10 cellular contexts compared by ENCODE assay signal in the genomic region with DNA sequence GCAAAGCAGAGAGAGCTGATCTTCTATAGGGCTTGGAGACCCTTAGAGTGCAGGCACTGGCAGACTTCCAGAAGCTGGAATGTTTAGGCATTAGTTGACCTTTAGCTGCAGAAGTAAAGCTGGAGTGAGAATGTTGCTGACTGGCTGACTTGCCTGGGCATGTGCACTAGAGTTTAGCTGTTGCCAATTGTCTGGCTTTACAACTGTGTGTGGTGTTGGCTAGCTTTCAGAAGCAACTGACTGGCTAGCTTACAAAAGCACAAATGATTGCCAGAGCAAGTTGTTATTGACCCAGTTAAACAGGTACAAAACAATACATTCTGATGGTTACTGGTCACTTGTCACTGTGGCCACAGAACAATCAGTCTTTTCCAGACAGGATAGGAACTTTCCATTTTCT. TPM values are rescaled to one million over a fixed set of nuclear protein-coding genes. Genes with fewer than 3 reads are reported as not detected.
A peak's percentile ranks its signal among the peaks of the same experiment; 100 is the strongest.
DNase-seq lines count a peak whose midpoint lies in the region; FAIRE-seq and TF ChIP-seq lines count a peak whose summit lies in the region.
"Had no signal": no experiment of that assay in that cellular context is flagged by ENCODE, and none has a peak within 500 bp of the region (broad histone marks: within the 10 kb centered on the region; RNA-seq: fewer than 3 reads in every experiment).

No MANE protein-coding gene starts in this region.

- H3K27me3 Mint-ChIP-seq in H9 (ENCODE audit: low read depth) (peaks cover 60% of the 10 kb centered on the region), glutamatergic neuron (ENCODE audit: unreplicated experiment) (no peaks in the 10 kb centered on the region)

- FAIRE-seq in bronchial epithelial cell (lab: Jason Lieb, UNC) (no peak), GM12891 (lab: Jason Lieb, UNC) (no peak)
- FAIRE-seq: small intestine had no signal

- H3K56ac ChIP-seq in H9 (ENCODE audit: insufficient read length, low read depth, low read length), result no peak overlapping the region

- no peak overlapping the region for H3K4ac ChIP-seq in H9 (ENCODE audit: low read depth, low read length)

- H3K36me3 ChIP-seq in bronchial epithelial cell (ENCODE audit: control insufficient read depth, insufficient read depth, low read length) (no peaks in the 10 kb centered on the region), subcutaneous abdominal adipose tissue (ENCODE audit: control insufficient read depth in 5 of 5, insufficient read depth in 5 of 5, low read length in 5 of 5) (no peaks in the 10 kb centered on the region), PC-9 (ENCODE audit: low read depth) (no peaks in the 10 kb centered on the region)

- no peak for TF ChIP-seq CTCF in LNCaP clone FGC (IDR thresholded peaks at IDR 0.05; ENCODE audit: control insufficient read depth, extremely low read depth, insufficient read depth)
- no peak for TF ChIP-seq CTCF in bronchial epithelial cell (IDR thresholded peaks at IDR 0.05; ENCODE audit: insufficient read depth, low read length, severe bottlenecking)
- no peak for TF ChIP-seq CTCF in H9 (conservative IDR thresholded peaks at IDR 0.05)
- no peak for TF ChIP-seq CTCF in glutamatergic neuron (IDR thresholded peaks at IDR 0.05; ENCODE audit: partially characterized antibody, unreplicated experiment)
- no peak for TF ChIP-seq CTCF in PC-9 (conservative IDR thresholded peaks at IDR 0.05)

- H3K9me3 Mint-ChIP-seq in H9 (peaks cover 0 to 3% of the 10 kb centered on the region in 2 experiments; a peak in 1 of 5 replicates), glutamatergic neuron (ENCODE audit: unreplicated experiment) (no peaks in the 10 kb centered on the region)

- peaks cover 0 to 12% of the 10 kb centered on the region in 2 experiments; a peak in 1 of 4 replicates for H3K4me1 Mint-ChIP-seq in H9
- H3K4me1 Mint-ChIP-seq in glutamatergic neuron (ENCODE audit: low read depth, unreplicated experiment), result no peaks in the 10 kb centered on the region

- H3K4me1 ChIP-seq in subcutaneous abdominal adipose tissue (ENCODE audit: control insufficient read depth in 5 of 5, insufficient read depth in 5 of 5, low read length in 5 of 5) (peaks cover 3 to 19% (median 14%) of the 10 kb centered on the region in 5 donors), H9 (ENCODE audit: insufficient read depth, low read length) (no peaks in the 10 kb centered on the region), PC-9 (replicated peaks; ENCODE audit: insufficient read depth) (no peaks in the 10 kb centered on the region)

- no peak overlapping the region for H2BK15ac ChIP-seq in H9 (ENCODE audit: low read depth, low read length)

- POLR2A ChIA-PET in PC-9 (lab: Charles Lee; ENCODE audit: unreplicated experiment), result no interaction called here

- no peak overlapping the region for H3K18ac ChIP-seq in H9 (ENCODE audit: insufficient read length, low read depth, low read length)

- no peaks in the 10 kb centered on the region for H3K79me1 ChIP-seq in H9 (ENCODE audit: insufficient read depth, low read depth, low read length, poor library complexity, severe bottlenecking)

- H3K27ac Mint-ChIP-seq in H9 (no peak overlapping the region), glutamatergic neuron (ENCODE audit: unreplicated experiment) (no peak overlapping the region)

- H4K20me1 ChIP-seq in H9 (ENCODE audit: control insufficient read depth, insufficient read depth, insufficient read length), result no peaks in the 10 kb centered on the region
- H4K20me1 ChIP-seq in PC-9 (ENCODE audit: insufficient read depth), result no peaks in the 10 kb centered on the region

- H3K27ac ChIP-seq in subcutaneous abdominal adipose tissue (ENCODE audit: low read depth, low read length) (peak overlapping the region; percentile 39), H9 (ENCODE audit: insufficient read length, low read depth, low read length) (no peak overlapping the region), PC-9 (no peak overlapping the region)
- H3K27ac ChIP-seq: KMS-11 had no signal

- no peak overlapping the region for H2AK5ac ChIP-seq in H9 (ENCODE audit: insufficient read length, low read length)

- H3K23ac ChIP-seq in H9 (ENCODE audit: insufficient read length, low read depth, low read length), result no peak overlapping the region

- DNase-seq in LNCaP clone FGC (ENCODE audit: low read depth) (peak; percentile 96), bronchial epithelial cell (ENCODE audit: low read depth) (peak; percentile 90), kidney tubule cell (ENCODE audit: low spot score) (peak; percentile 32), H9 (no peak), GM12891 (ENCODE audit: insufficient read length, low spot score) (no peak), glutamatergic neuron (no peak), PC-9 (no peak)

- no peak overlapping the region for H3T11ph ChIP-seq in H9 (ENCODE audit: low read length)

- H4K91ac ChIP-seq in H9 (ENCODE audit: insufficient read length, low read depth, low read length), result no peak overlapping the region

- TF ChIP-seq POLR2A in GM12891 (IDR thresholded peaks at IDR 0.05; ENCODE audit: low read depth, low read length), result no peak

- no peak overlapping the region for H2BK12ac ChIP-seq in H9 (ENCODE audit: insufficient read length, low read depth, low read length)

- H2AFZ ChIP-seq in H9 (ENCODE audit: low read length) (no peak overlapping the region), PC-9 (no peak overlapping the region)

- no peak overlapping the region for H4K8ac ChIP-seq in H9 (replicated peaks; ENCODE audit: insufficient read length, low read depth, low read length)

- no peaks in the 10 kb centered on the region for H3K79me2 ChIP-seq in H9 (ENCODE audit: insufficient read depth, low read length)
- no peaks in the 10 kb centered on the region for H3K79me2 ChIP-seq in PC-9 (ENCODE audit: low read depth)

- H3K27me3 ChIP-seq in bronchial epithelial cell (ENCODE audit: control insufficient read depth, insufficient read depth, low read length), result no peaks in the 10 kb centered on the region
- no peaks in the 10 kb centered on the region for H3K27me3 ChIP-seq in subcutaneous abdominal adipose tissue (ENCODE audit: control insufficient read depth in 5 of 5, insufficient read depth in 4 of 5, low read length in 5 of 5)
- H3K27me3 ChIP-seq in H9 (ENCODE audit: insufficient read depth, low read length), result peaks cover 10% of the 10 kb centered on the region; the same call in 1 of the 2 replicates
- H3K27me3 ChIP-seq in PC-9 (ENCODE audit: insufficient read depth, low read depth), result no peaks in the 10 kb centered on the region

- no peak overlapping the region for H3K4me2 ChIP-seq in H9 (ENCODE audit: insufficient read depth, insufficient read length, low read length)
- no peak overlapping the region for H3K4me2 ChIP-seq in PC-9
- H3K4me2 ChIP-seq: KMS-11 had no signal

- no peak overlapping the region for H2BK5ac ChIP-seq in H9 (ENCODE audit: insufficient read length, low read length)

- no peaks in the 10 kb centered on the region for H3K23me2 ChIP-seq in H9 (ENCODE audit: insufficient read length, low read depth, low read length, poor library complexity, severe bottlenecking)

- H3K4me3 Mint-ChIP-seq in H9 (no peak overlapping the region), glutamatergic neuron (ENCODE audit: unreplicated experiment) (no peak overlapping the region)

- no peak overlapping the region for H4K5ac ChIP-seq in H9 (ENCODE audit: insufficient read length, low read depth, low read length)

- intact Hi-C loops in PC-9 (cut with micrococcal nuclease; ENCODE audit: unreplicated experiment), result no loop called here

- no peak overlapping the region for H3K4me3 ChIP-seq in LNCaP clone FGC (ENCODE audit: low read depth, low read length)
- no peak overlapping the region for H3K4me3 ChIP-seq in bronchial epithelial cell (ENCODE audit: low read depth, low read length)
- H3K4me3 ChIP-seq in subcutaneous abdominal adipose tissue (ENCODE audit: low read depth in 1 of 5, low read length in 5 of 5), result no peak overlapping the region
- no peak overlapping the region for H3K4me3 ChIP-seq in PC-9

- H2BK120ac ChIP-seq in H9 (ENCODE audit: low read depth, low read length, poor library complexity, severe bottlenecking), result no peak overlapping the region

- no peaks in the 10 kb centered on the region for H3K9me2 ChIP-seq in PC-9 (ENCODE audit: insufficient read depth)

- H3K14ac ChIP-seq in H9 (ENCODE audit: insufficient read depth, low read length), result no peak overlapping the region

- no peaks in the 10 kb centered on the region for H3K9me3 ChIP-seq in subcutaneous abdominal adipose tissue (ENCODE audit: control insufficient read depth in 5 of 5, low read length in 5 of 5)
- no peaks in the 10 kb centered on the region for H3K9me3 ChIP-seq in H9 (ENCODE audit: control insufficient read depth, low read depth, low read length)
- H3K9me3 ChIP-seq in PC-9 (ENCODE audit: insufficient read depth, low read depth), result no peaks in the 10 kb centered on the region

- no peak overlapping the region for H2BK20ac ChIP-seq in H9 (ENCODE audit: low read depth, low read length, poor library complexity, severe bottlenecking)

- BruUV-seq in PC-9 (replicated peaks; lab: Mats Ljungman, UMichigan), result no TSS peak

- H3K9ac ChIP-seq in subcutaneous abdominal adipose tissue (ENCODE audit: low read length in 5 of 5) (peak overlapping the region in 1 of 5 donors; percentile 38), H9 (ENCODE audit: extremely low read depth, insufficient read length, low read length) (no peak overlapping the region)
- H3K9ac ChIP-seq: KMS-11 had no signal

- H3F3A ChIP-seq in PC-9 (ENCODE audit: insufficient read depth, low read depth), result no peaks in the 10 kb centered on the region

- no peaks in the 10 kb centered on the region for H3K36me3 Mint-ChIP-seq in H9 (ENCODE audit: insufficient read depth in 1 of 3, low read depth in 3 of 3)
- H3K36me3 Mint-ChIP-seq in glutamatergic neuron (ENCODE audit: unreplicated experiment), result no peaks in the 10 kb centered on the region

- CTCF ChIA-PET in PC-9 (lab: Charles Lee), result no interaction called here

TF ChIP-seq in GM12891, 5 proteins besides CTCF, POLR2A, EP300 and RAD21:
- TF ChIP-seq TAF1 (IDR thresholded peaks at IDR 0.05; ENCODE audit: low read depth, low read length), result no peak
- TF ChIP-seq PAX5 (IDR thresholded peaks at IDR 0.05; ENCODE audit: insufficient read depth, low read length, severe bottlenecking), result no peak
- TF ChIP-seq SPI1 (IDR thresholded peaks at IDR 0.05; ENCODE audit: low read depth, low read length), result no peak
- no peak for TF ChIP-seq POLR2AphosphoS5 (IDR thresholded peaks at IDR 0.05; ENCODE audit: low read depth, low read length)
- TF ChIP-seq POU2F2 (IDR thresholded peaks at IDR 0.05; ENCODE audit: low read depth, low read length), result no peak
TF ChIP-seq in GM12891: peak in this region for 0.

RNA-seq across cellular contexts. Expression of a gene that starts 25.1 kb away (rescaled TPM):
- total RNA-seq in bronchial epithelial cell (under 0.01 TPM in 1 of 2 replicates, not detected in the other), H9 (2021) (0.31 and 0.39 TPM in 2 replicates), glutamatergic neuron (ENCODE audit: unreplicated experiment) (17.8 TPM), PC-9 (2021) (not detected in 2 replicates)
- polyA plus RNA-seq in GM12891 (2012; ENCODE audit: low read depth, missing spikeins), result not detected

Comparison
In these comparisons a context has a peak if more than half of its experiments do, and no peak if none do; other contexts are left out.
1. DNase-seq: peak in LNCaP clone FGC (single experiment), bronchial epithelial cell (single experiment) and kidney tubule cell (single experiment); none in H9 (single experiment), GM12891 (single experiment), glutamatergic neuron (single experiment) and PC-9 (0 of 2).
2. RNA of a gene that starts 25.1 kb away (total RNA-seq): 17.8 TPM in glutamatergic neuron (single experiment); 0.31 to 0.39 TPM in H9, under 0.01 TPM in bronchial epithelial cell and not detected in PC-9; every median in the first group is over 10 times any median in the second.